10 cellular contexts compared by ENCODE assay signal in genomic region chr22:26894766-26895485, GRCh38.
A peak's percentile ranks its signal among the peaks of the same experiment; 100 is the strongest.
DNase-seq lines count a peak whose midpoint lies in the region; ATAC-seq and TF ChIP-seq lines count a peak whose summit lies in the region.
"Had no signal": no experiment of that assay in that cellular context is flagged by ENCODE, and none has a peak within 500 bp of the region (broad histone marks: within the 10 kb centered on the region; RNA-seq: fewer than 3 reads in every experiment).

No MANE protein-coding gene starts in this region.

- peak overlapping the region; percentile 65 for H3K27ac ChIP-seq in rectal smooth muscle tissue (ENCODE audit: low read depth, low read length)
- H3K27ac ChIP-seq: parathyroid adenoma had no signal

- H3K4me3 Mint-ChIP-seq in natural killer cell = no peak overlapping the region

- no peaks in the 10 kb centered on the region for H3K36me3 ChIP-seq in rectal smooth muscle tissue (ENCODE audit: control insufficient read depth, insufficient read depth, low read length)

- H3K4me1 Mint-ChIP-seq in natural killer cell = no peaks in the 10 kb centered on the region

- no peaks in the 10 kb centered on the region for H3K36me3 Mint-ChIP-seq in natural killer cell

- H3K9ac ChIP-seq in rectal smooth muscle tissue (ENCODE audit: low read length) = no peak overlapping the region
- H3K9ac ChIP-seq: parathyroid adenoma had no signal

- TF ChIP-seq CTCF in epithelial cell of proximal tubule (conservative IDR thresholded peaks at IDR 0.05; ENCODE audit: low read depth, low read length) = no peak
- TF ChIP-seq CTCF in natural killer cell (IDR thresholded peaks at IDR 0.05) = no peak

- intact Hi-C loops in natural killer cell (cut with micrococcal nuclease) = no loop called here

- H3K4me1 ChIP-seq in rectal smooth muscle tissue (ENCODE audit: control insufficient read depth, insufficient read depth, low read length) = peaks cover 12% of the 10 kb centered on the region
- H3K4me1 ChIP-seq: parathyroid adenoma had no signal

- no peaks in the 10 kb centered on the region for H3K27me3 ChIP-seq in rectal smooth muscle tissue (ENCODE audit: control insufficient read depth, insufficient read depth, low read length)

- no peak overlapping the region for H3K27ac Mint-ChIP-seq in natural killer cell

- DNase-seq in GM03348 (ENCODE audit: low spot score) (peak; percentile 89), NCI-H345 (lab: John Stamatoyannopoulos, UW) (peak; percentile 42), epithelial cell of proximal tubule (ENCODE audit: low read depth) (peak; percentile 74), SKM-1 treated with dmso at 0.1 percent for 144 hours (lab: John Stamatoyannopoulos, UW; ENCODE audit: unreplicated experiment) (no peak), NCI-H2171 (lab: John Stamatoyannopoulos, UW) (no peak), GOT3 (lab: John Stamatoyannopoulos, UW) (no peak), natural killer cell (no peak)
- DNase-seq: NCI-H1694 treated with DMSO at 0.1 percent for 48 hours had no signal

- H3K9me3 Mint-ChIP-seq in natural killer cell = no peaks in the 10 kb centered on the region

- no peak overlapping the region for H3K4me3 ChIP-seq in epithelial cell of proximal tubule (ENCODE audit: low read depth, low read length)
- no peak overlapping the region for H3K4me3 ChIP-seq in rectal smooth muscle tissue (ENCODE audit: low read length)

- peaks cover 20 to 29% of the 10 kb centered on the region in 2 donors for H3K27me3 Mint-ChIP-seq in natural killer cell (ENCODE audit: low read depth in 2 of 2)

- no peak for ATAC-seq in natural killer cell

Comparison
In these comparisons a context has a peak if more than half of its experiments do, and no peak if none do; other contexts are left out.
1. DNase-seq: peak in GM03348 (single experiment), NCI-H345 (single experiment) and epithelial cell of proximal tubule (single experiment); none in SKM-1 treated with dmso at 0.1 percent for 144 hours (single experiment), NCI-H2171 (single experiment), GOT3 (single experiment) and natural killer cell (single experiment).